ENCODE assay signal across 27 cellular contexts in genomic region chr5:177557796-177558195, GRCh38. TPM values are rescaled to one million over a fixed set of nuclear protein-coding genes. Genes with fewer than 3 reads are reported as not detected.
DNase-seq lines count a peak whose midpoint lies in the region; ATAC-seq, FAIRE-seq and TF ChIP-seq lines count a peak whose summit lies in the region.
"Had no signal": no experiment of that assay in that cellular context is flagged by ENCODE, and none has a peak within 500 bp of the region (broad histone marks: within the 10 kb centered on the region; RNA-seq: fewer than 3 reads in every experiment).

No MANE protein-coding gene starts in this region.

- no peaks in the 10 kb centered on the region for H3K27me3 Mint-ChIP-seq in endodermal cell (ENCODE audit: insufficient read depth)
- H3K27me3 Mint-ChIP-seq in neural crest cell (ENCODE audit: low read depth), result no peaks in the 10 kb centered on the region
- no peaks in the 10 kb centered on the region for H3K27me3 Mint-ChIP-seq in activated T-cell treated with anti-CD3 and anti-CD28 coated beads, Interleukin-2, amount 50 U/mL, for 24 hours
- H3K27me3 Mint-ChIP-seq: CD4-positive, alpha-beta memory T cell had no signal

- no peak overlapping the region; a peak in 1 of 6 replicates for H3K4me3 ChIP-seq in HepG2 (replicated peaks in 1 of 3; ENCODE audit: insufficient read depth in 1 of 3, low read depth in 2 of 3, low read length in 3 of 3)
- no peak overlapping the region for H3K4me3 ChIP-seq in right lobe of liver
- peak overlapping the region; percentile 45 for H3K4me3 ChIP-seq in endodermal cell (ENCODE audit: low read length)
- H3K4me3 ChIP-seq in transverse colon, result no peak overlapping the region
- H3K4me3 ChIP-seq: A549; BLaER1 treated with 17β-estradiol and CSF1 and Interleukin-3, amounts not matched to agents 10 nM and 100 nM; GM12878; HAP-1 had no signal

- WGBS in HepG2 (ENCODE audit: low lambda C conversion rate), result 43% methylated on average over 5 of the region's 5 CpGs
- 92% methylated on average over 4 of the region's 5 CpGs for WGBS in right lobe of liver (ENCODE audit: insufficient coverage, low coverage, low lambda C conversion rate, missing lambda C conversion rate)
- WGBS in endodermal cell (ENCODE audit: insufficient coverage in 1 of 2, insufficient read length in 1 of 2), 2 experiments, result 96 to 97% methylated on average over 3 to 5 of the region's 5 CpGs
- 85% methylated on average over 5 of the region's 5 CpGs; no CpG with 5 or more reads in 1 of the 2 donors for WGBS in transverse colon (ENCODE audit: low coverage in 1 of 2), 2 donors

- H3K36me3 ChIP-seq in HepG2 (replicated peaks in 1 of 2; ENCODE audit: control insufficient read depth in 1 of 2, insufficient read depth in 2 of 2, low read length in 2 of 2) (no peaks in the 10 kb centered on the region), right lobe of liver (no peaks in the 10 kb centered on the region), endodermal cell (ENCODE audit: control insufficient read depth, insufficient read depth, low read length) (peaks cover 3% of the 10 kb centered on the region), transverse colon (no peaks in the 10 kb centered on the region)
- H3K36me3 ChIP-seq: HAP-1 had no signal

- TF ChIP-seq RAD21 in HepG2 (CRISPR knock-in tag; IDR thresholded peaks at IDR 0.05), result no peak

- H2AFZ ChIP-seq in HepG2 (ENCODE audit: low read length), result no peak overlapping the region

- no peak for DNase-seq in HepG2 (ENCODE audit: low spot score)
- no peak for DNase-seq in right lobe of liver
- no peak for DNase-seq in endodermal cell
- DNase-seq in neural crest cell (ENCODE audit: low read depth, low spot score), result no peak
- no peak for DNase-seq in activated naive CD4-positive, alpha-beta T cell (lab: John Stamatoyannopoulos, UW)
- no peak for DNase-seq in activated T-cell treated with anti-CD3 and anti-CD28 coated beads, Interleukin-2, amount 50 U/mL, for 24 hours
- DNase-seq in transverse colon, result no peak
- DNase-seq: AML-193, DMS 273 treated with DMSO at 0.1 percent for 48 hours, DMS79, GDM1, GOT3, IMR-90, NCI-H1092, NCI-H1417 treated with DMSO at 0.1 percent for 48 hours, NCI-H1694 treated with DMSO at 0.1 percent for 48 hours, NCI-H2081, NCI-H2227 treated with DMSO at 0.1 percent for 48 hours, NCI-H526 treated with DMSO at 0.1 percent for 48 hours, RPMI8226, SHP77 had no signal

- CTCF ChIA-PET in HepG2 (lab: Yijun Ruan, JAX; ENCODE audit: low intra/inter-chr PET ratio, low total read pairs), result no interaction called here

- peaks cover 46% of the 10 kb centered on the region for H3K4me1 ChIP-seq in HepG2 (ENCODE audit: insufficient read depth, low read length)
- peaks cover 0 to 13% (median 2%) of the 10 kb centered on the region in 4 donors for H3K4me1 ChIP-seq in right lobe of liver
- H3K4me1 ChIP-seq in endodermal cell (ENCODE audit: control insufficient read depth, insufficient read depth, low read length), result peaks cover 6% of the 10 kb centered on the region
- peaks cover 0 to 12% (median 8%) of the 10 kb centered on the region in 4 donors for H3K4me1 ChIP-seq in transverse colon

- no peak for TF ChIP-seq EP300 in HepG2 (IDR thresholded peaks at IDR 0.05; ENCODE audit: low read depth in 2 of 2, low read length in 2 of 2)
- no peak for TF ChIP-seq EP300 in HepG2 (CRISPR knock-in tag; IDR thresholded peaks at IDR 0.05; ENCODE audit: borderline replicate concordance)
- no peak for TF ChIP-seq EP300 in transverse colon (IDR thresholded peaks at IDR 0.05; ENCODE audit: low read depth)

- H3K9ac ChIP-seq in HepG2 (ENCODE audit: insufficient read depth, low read depth, low read length) (no peak overlapping the region), endodermal cell (ENCODE audit: extremely low read depth, low read length, poor library complexity, severe bottlenecking) (no peak overlapping the region)
- H3K9ac ChIP-seq: BLaER1 treated with 17β-estradiol and CSF1 and Interleukin-3, amounts not matched to agents 10 nM and 100 nM had no signal

- peaks cover 18% of the 10 kb centered on the region for H3K79me2 ChIP-seq in HepG2 (ENCODE audit: insufficient read depth, low read length)

- ATAC-seq in HepG2, result no peak
- no peak for ATAC-seq in right lobe of liver
- ATAC-seq: A549, GM12878 had no signal

- H3K27me3 ChIP-seq in HepG2 (ENCODE audit: control insufficient read depth in 1 of 2, insufficient read depth in 2 of 2, low read length in 2 of 2), result no peaks in the 10 kb centered on the region; a peak in 1 of 5 replicates
- H3K27me3 ChIP-seq in right lobe of liver, result no peaks in the 10 kb centered on the region
- no peaks in the 10 kb centered on the region for H3K27me3 ChIP-seq in endodermal cell (ENCODE audit: control insufficient read depth, insufficient read depth, low read length, poor library complexity, severe bottlenecking)
- no peaks in the 10 kb centered on the region for H3K27me3 ChIP-seq in transverse colon
- H3K27me3 ChIP-seq: BLaER1 treated with 17β-estradiol and CSF1 and Interleukin-3, amounts not matched to agents 10 nM and 100 nM had no signal

- H3K4me2 ChIP-seq in HepG2 (ENCODE audit: low read depth, low read length), result peak overlapping the region; percentile 68
- H3K4me2 ChIP-seq: A549 had no signal

- peak; percentile 39 for FAIRE-seq in HepG2 (lab: Jason Lieb, UNC)
- FAIRE-seq: A549, GM12878, HTR-8/SVneo had no signal

- peaks cover 7% of the 10 kb centered on the region; the same call in 1 of the 2 replicates for H4K20me1 ChIP-seq in HepG2 (ENCODE audit: insufficient read depth, low read length)

- in situ Hi-C loops in HepG2 (cut with HindIII; ENCODE audit: extremely low pct_ligation_motif_present, low pct_unique_long_range_greater_than_20kb) (no loop called here), transverse colon (cut with MboI; ENCODE audit: low pct_ligation_motif_present in 1 of 4, low pct_unique_long_range_greater_than_20kb in 1 of 4, low sequenced_read_pairs in 3 of 4) (no loop called here)

- H3K9me3 ChIP-seq in HepG2 (ENCODE audit: low read length) (peaks cover 14% of the 10 kb centered on the region), right lobe of liver (no peaks in the 10 kb centered on the region), endodermal cell (ENCODE audit: control insufficient read depth, low read length) (peaks cover 19% of the 10 kb centered on the region), transverse colon (peaks cover 0 to 4% of the 10 kb centered on the region in 2 donors)
- H3K9me3 ChIP-seq: A549, HAP-1 had no signal

- H3K4me3 Mint-ChIP-seq in endodermal cell (no peak overlapping the region), neural crest cell (peak overlapping the region; percentile 47)
- no peak overlapping the region for H3K4me3 Mint-ChIP-seq in activated T-cell treated with anti-CD3 and anti-CD28 coated beads, Interleukin-2, amount 50 U/mL, for 24 hours

- POLR2A ChIA-PET in HepG2 (lab: Yijun Ruan, JAX), result interaction anchor here (1.4 kb wide), 1 partner anchor 60 kb away, joined by 3 read pairs; no protein-coding TSS in a partner anchor

- H3K27ac ChIP-seq in HepG2 (ENCODE audit: extremely low read length, insufficient read depth, low read length) (no peak overlapping the region), right lobe of liver (no peak overlapping the region), endodermal cell (ENCODE audit: low read depth, low read length) (no peak overlapping the region), transverse colon (no peak overlapping the region)
- H3K27ac ChIP-seq: A549; BLaER1 treated with 17β-estradiol and CSF1 and Interleukin-3, amounts not matched to agents 10 nM and 100 nM had no signal

- intact Hi-C loops in HepG2 (cut with micrococcal nuclease; ENCODE audit: unreplicated experiment), result loop anchor here (2.0 kb wide), 1 partner anchor 31 kb away; no protein-coding TSS in a partner anchor
- intact Hi-C loops in right lobe of liver (cut with DNase I), result no loop called here
- intact Hi-C loops in transverse colon (cut with DNase I; ENCODE audit: low total_unique reads), result no loop called here

- TF ChIP-seq POLR2A in HepG2 (IDR thresholded peaks at IDR 0.05; ENCODE audit: insufficient read depth in 1 of 2, low read depth in 2 of 2, low read length in 2 of 2) (no peak), right lobe of liver (IDR thresholded peaks at IDR 0.05) (no peak), transverse colon (IDR thresholded peaks at IDR 0.05) (no peak)

- peaks cover 34% of the 10 kb centered on the region for H3K9me3 Mint-ChIP-seq in endodermal cell
- H3K9me3 Mint-ChIP-seq in neural crest cell, result peaks cover 8% of the 10 kb centered on the region
- H3K9me3 Mint-ChIP-seq in activated T-cell treated with anti-CD3 and anti-CD28 coated beads, Interleukin-2, amount 50 U/mL, for 24 hours, result no peaks in the 10 kb centered on the region
- H3K9me3 Mint-ChIP-seq: CD4-positive, alpha-beta memory T cell had no signal

- H3K27ac Mint-ChIP-seq in endodermal cell (no peak overlapping the region), neural crest cell (ENCODE audit: unreplicated experiment) (no peak overlapping the region)
- H3K27ac Mint-ChIP-seq in activated T-cell treated with anti-CD3 and anti-CD28 coated beads, Interleukin-2, amount 50 U/mL, for 24 hours, result no peak overlapping the region

- H3K4me1 Mint-ChIP-seq in endodermal cell, result peaks cover 11% of the 10 kb centered on the region
- H3K4me1 Mint-ChIP-seq in neural crest cell, result peaks cover 21% of the 10 kb centered on the region
- H3K4me1 Mint-ChIP-seq in activated T-cell treated with anti-CD3 and anti-CD28 coated beads, Interleukin-2, amount 50 U/mL, for 24 hours (ENCODE audit: low read depth), result peaks cover 27% of the 10 kb centered on the region

- TF ChIP-seq CTCF in HepG2 (CRISPR knock-in tag; IDR thresholded peaks at IDR 0.05), result no peak
- no peak for TF ChIP-seq CTCF in right lobe of liver (IDR thresholded peaks at IDR 0.05)
- no peak for TF ChIP-seq CTCF in endodermal cell (conservative IDR thresholded peaks at IDR 0.05)
- no peak for TF ChIP-seq CTCF in neural crest cell (conservative IDR thresholded peaks at IDR 0.05)
- TF ChIP-seq CTCF in transverse colon (IDR thresholded peaks at IDR 0.05), result no peak

- BruUV-seq in HepG2 (replicated peaks; lab: Mats Ljungman, UMichigan), result no TSS peak

- peaks cover 4% of the 10 kb centered on the region for H3K36me3 Mint-ChIP-seq in endodermal cell (ENCODE audit: low read depth)
- H3K36me3 Mint-ChIP-seq in neural crest cell (ENCODE audit: low read depth), result peaks cover 4% of the 10 kb centered on the region
- H3K36me3 Mint-ChIP-seq in activated T-cell treated with anti-CD3 and anti-CD28 coated beads, Interleukin-2, amount 50 U/mL, for 24 hours (ENCODE audit: low read depth), result peaks cover 11% of the 10 kb centered on the region

RNA-seq across cellular contexts. Expression of gene FAM193B, which starts 3.4 kb away (rescaled TPM):
- total RNA-seq in HepG2 (2016; rRNA removed; fragmentation: Illumina TruSeq; extraction: Trizol) (6.4 and 21.2 TPM in 2 replicates), right lobe of liver (10 to 100 TPM; 22.1 to 55.4 (median 39.2) TPM), endodermal cell (100 to 1,000 TPM; 112 to 115 TPM), neural crest cell (96.3 and 98.4 TPM in 2 replicates), transverse colon (100 to 1,000 TPM in 1 of 4 donors, 10 to 100 TPM in 3; 59.7 to 128 (median 63.5) TPM)
- total RNA-seq in HepG2 (2016; cell fraction: cytosol; rRNA removed; fragmentation: Illumina TruSeq; extraction: Trizol; ENCODE audit: low read depth), result 25.5 and 27.8 TPM in 2 replicates
- total RNA-seq in HepG2 (2016; cell fraction: insoluble cytoplasmic fraction; rRNA removed; fragmentation: Illumina TruSeq; extraction: Trizol), result 7.4 and 21.9 TPM in 2 replicates
- 15.5 and 19.0 TPM in 2 replicates for total RNA-seq in HepG2 (2016; cell fraction: membrane; rRNA removed; fragmentation: Illumina TruSeq; extraction: Trizol)
- 20.2 and 30.4 TPM in 2 replicates for total RNA-seq in HepG2 (2016; cell fraction: nucleus; rRNA removed; fragmentation: Illumina TruSeq; extraction: Trizol)
- 40.9 and 42.5 TPM in 2 replicates for polyA plus RNA-seq in HepG2 (2011; rRNA removed)
- 9.5 and 15.2 TPM in 2 replicates for polyA plus RNA-seq in HepG2 (2011; cell fraction: cytosol; rRNA removed)
- 123 and 139 TPM in 2 replicates for polyA plus RNA-seq in HepG2 (2011; cell fraction: nucleus; rRNA removed)
- 23.0 and 27.4 TPM in 2 replicates for polyA plus RNA-seq in HepG2 (2012)
- 5.1 and 5.6 TPM in 2 replicates for polyA plus RNA-seq in HepG2 (2016; cell fraction: cytosol; fragmentation: Illumina TruSeq; extraction: Trizol; ENCODE audit: low read depth)
- polyA plus RNA-seq in HepG2 (2016; cell fraction: insoluble cytoplasmic fraction; fragmentation: Illumina TruSeq; extraction: Trizol; ENCODE audit: low read depth), result 11.6 and 13.7 TPM in 2 replicates
- polyA plus RNA-seq in HepG2 (2016; cell fraction: membrane; fragmentation: Illumina TruSeq; extraction: Trizol; ENCODE audit: low read depth), result 9.2 and 10.8 TPM in 2 replicates
- polyA plus RNA-seq in HepG2 (2016; cell fraction: nucleus; fragmentation: Illumina TruSeq; extraction: Trizol; ENCODE audit: insufficient read depth, low read depth), result 87.5 and 114 TPM in 2 replicates
- 19.8 and 23.5 TPM in 2 replicates for polyA minus RNA-seq in HepG2 (2011; rRNA and poly(A)+ RNA removed; ENCODE audit: low replicate concordance)
- polyA minus RNA-seq in HepG2 (2011; cell fraction: cytosol; rRNA and poly(A)+ RNA removed), result 8.1 and 15.7 TPM in 2 replicates
- 24.2 and 37.9 TPM in 2 replicates for polyA minus RNA-seq in HepG2 (2011; cell fraction: nucleus; rRNA and poly(A)+ RNA removed)
- polyA plus RNA-seq in endodermal cell (2013, experiment 1 of 2), result 106 TPM
- 105 TPM for polyA plus RNA-seq in endodermal cell (2013, experiment 2 of 2)

RNA-seq across cellular contexts. Expression of gene TMED9, which starts 34.2 kb away (rescaled TPM):
- total RNA-seq in HepG2 (2016; rRNA removed; fragmentation: Illumina TruSeq; extraction: Trizol), result 92.1 and 161 TPM in 2 replicates
- total RNA-seq in HepG2 (2016; cell fraction: cytosol; rRNA removed; fragmentation: Illumina TruSeq; extraction: Trizol; ENCODE audit: low read depth), result 17.9 and 19.9 TPM in 2 replicates
- total RNA-seq in HepG2 (2016; cell fraction: insoluble cytoplasmic fraction; rRNA removed; fragmentation: Illumina TruSeq; extraction: Trizol), result 95.3 and 167 TPM in 2 replicates
- total RNA-seq in HepG2 (2016; cell fraction: membrane; rRNA removed; fragmentation: Illumina TruSeq; extraction: Trizol), result 31.2 and 33.3 TPM in 2 replicates
- total RNA-seq in HepG2 (2016; cell fraction: nucleus; rRNA removed; fragmentation: Illumina TruSeq; extraction: Trizol), result 146 and 166 TPM in 2 replicates
- polyA plus RNA-seq in HepG2 (2011; rRNA removed), result 336 and 350 TPM in 2 replicates
- polyA plus RNA-seq in HepG2 (2011; cell fraction: cytosol; rRNA removed), result 325 and 399 TPM in 2 replicates
- 117 and 142 TPM in 2 replicates for polyA plus RNA-seq in HepG2 (2011; cell fraction: nucleus; rRNA removed)
- polyA plus RNA-seq in HepG2 (2012), result 178 and 218 TPM in 2 replicates
- polyA plus RNA-seq in HepG2 (2016; cell fraction: cytosol; fragmentation: Illumina TruSeq; extraction: Trizol; ENCODE audit: low read depth), result 22.9 and 25.6 TPM in 2 replicates
- 127 and 128 TPM in 2 replicates for polyA plus RNA-seq in HepG2 (2016; cell fraction: insoluble cytoplasmic fraction; fragmentation: Illumina TruSeq; extraction: Trizol; ENCODE audit: low read depth)
- polyA plus RNA-seq in HepG2 (2016; cell fraction: membrane; fragmentation: Illumina TruSeq; extraction: Trizol; ENCODE audit: low read depth), result 35.4 and 42.5 TPM in 2 replicates
- 348 and 359 TPM in 2 replicates for polyA plus RNA-seq in HepG2 (2016; cell fraction: nucleus; fragmentation: Illumina TruSeq; extraction: Trizol; ENCODE audit: insufficient read depth, low read depth)
- polyA minus RNA-seq in HepG2 (2011; rRNA and poly(A)+ RNA removed; ENCODE audit: low replicate concordance), result 179 and 310 TPM in 2 replicates
- 92.6 and 98.1 TPM in 2 replicates for polyA minus RNA-seq in HepG2 (2011; cell fraction: cytosol; rRNA and poly(A)+ RNA removed)
- polyA minus RNA-seq in HepG2 (2011; cell fraction: nucleus; rRNA and poly(A)+ RNA removed), result 66.8 and 67.1 TPM in 2 replicates
- 100 to 1,000 TPM in 5 of 6 experiments, 10 to 100 TPM in 1; 81.8 to 149 (median 133) TPM for total RNA-seq in right lobe of liver
- 100 to 1,000 TPM; 184 to 205 TPM for total RNA-seq in endodermal cell
- polyA plus RNA-seq in endodermal cell (2013, experiment 1 of 2), result 159 TPM
- 153 TPM for polyA plus RNA-seq in endodermal cell (2013, experiment 2 of 2)
- total RNA-seq in neural crest cell, result 108 and 113 TPM in 2 replicates
- 10 to 100 TPM; 34.4 to 85.9 (median 70.9) TPM for total RNA-seq in transverse colon

RNA-seq across cellular contexts. Expression of gene DDX41, which starts 41.0 kb away (rescaled TPM):
- total RNA-seq in HepG2 (2016; rRNA removed; fragmentation: Illumina TruSeq; extraction: Trizol) (62.8 and 83.0 TPM in 2 replicates), right lobe of liver (10 to 100 TPM; 35.1 to 64.8 (median 47.9) TPM), endodermal cell (100 to 1,000 TPM; 115 TPM), neural crest cell (125 and 130 TPM in 2 replicates), transverse colon (100 to 1,000 TPM in 2 of 4 donors, 10 to 100 TPM in 2; 96.5 to 170 (median 130) TPM)
- total RNA-seq in HepG2 (2016; cell fraction: cytosol; rRNA removed; fragmentation: Illumina TruSeq; extraction: Trizol; ENCODE audit: low read depth), result 9.4 and 10.4 TPM in 2 replicates
- 68.8 and 106 TPM in 2 replicates for total RNA-seq in HepG2 (2016; cell fraction: insoluble cytoplasmic fraction; rRNA removed; fragmentation: Illumina TruSeq; extraction: Trizol)
- total RNA-seq in HepG2 (2016; cell fraction: membrane; rRNA removed; fragmentation: Illumina TruSeq; extraction: Trizol), result 20.1 and 24.5 TPM in 2 replicates
- 56.7 and 63.3 TPM in 2 replicates for total RNA-seq in HepG2 (2016; cell fraction: nucleus; rRNA removed; fragmentation: Illumina TruSeq; extraction: Trizol)
- polyA plus RNA-seq in HepG2 (2011; rRNA removed), result 99.5 and 105 TPM in 2 replicates
- polyA plus RNA-seq in HepG2 (2011; cell fraction: cytosol; rRNA removed), result 84.0 and 131 TPM in 2 replicates
- 340 and 476 TPM in 2 replicates for polyA plus RNA-seq in HepG2 (2011; cell fraction: nucleus; rRNA removed)
- 39.9 and 70.4 TPM in 2 replicates for polyA plus RNA-seq in HepG2 (2012)
- 12.3 and 13.1 TPM in 2 replicates for polyA plus RNA-seq in HepG2 (2016; cell fraction: cytosol; fragmentation: Illumina TruSeq; extraction: Trizol; ENCODE audit: low read depth)
- polyA plus RNA-seq in HepG2 (2016; cell fraction: insoluble cytoplasmic fraction; fragmentation: Illumina TruSeq; extraction: Trizol; ENCODE audit: low read depth), result 84.7 and 86.0 TPM in 2 replicates
- polyA plus RNA-seq in HepG2 (2016; cell fraction: membrane; fragmentation: Illumina TruSeq; extraction: Trizol; ENCODE audit: low read depth), result 20.4 and 21.8 TPM in 2 replicates
- polyA plus RNA-seq in HepG2 (2016; cell fraction: nucleus; fragmentation: Illumina TruSeq; extraction: Trizol; ENCODE audit: insufficient read depth, low read depth), result 142 and 157 TPM in 2 replicates
- 101 and 102 TPM in 2 replicates for polyA minus RNA-seq in HepG2 (2011; rRNA and poly(A)+ RNA removed; ENCODE audit: low replicate concordance)
- polyA minus RNA-seq in HepG2 (2011; cell fraction: cytosol; rRNA and poly(A)+ RNA removed), result 45.9 and 55.5 TPM in 2 replicates
- 103 and 117 TPM in 2 replicates for polyA minus RNA-seq in HepG2 (2011; cell fraction: nucleus; rRNA and poly(A)+ RNA removed)
- polyA plus RNA-seq in endodermal cell (2013, experiment 1 of 2), result 82.8 TPM
- polyA plus RNA-seq in endodermal cell (2013, experiment 2 of 2), result 76.3 TPM

RNA-seq across cellular contexts. Expression of gene B4GALT7, which starts 42.1 kb away (rescaled TPM):
- total RNA-seq in HepG2 (2016; rRNA removed; fragmentation: Illumina TruSeq; extraction: Trizol), result 12.7 and 20.5 TPM in 2 replicates
- 30.8 and 33.3 TPM in 2 replicates for total RNA-seq in HepG2 (2016; cell fraction: cytosol; rRNA removed; fragmentation: Illumina TruSeq; extraction: Trizol; ENCODE audit: low read depth)
- 10.2 and 20.6 TPM in 2 replicates for total RNA-seq in HepG2 (2016; cell fraction: insoluble cytoplasmic fraction; rRNA removed; fragmentation: Illumina TruSeq; extraction: Trizol)
- 41.1 and 48.6 TPM in 2 replicates for total RNA-seq in HepG2 (2016; cell fraction: membrane; rRNA removed; fragmentation: Illumina TruSeq; extraction: Trizol)
- 14.0 and 14.7 TPM in 2 replicates for total RNA-seq in HepG2 (2016; cell fraction: nucleus; rRNA removed; fragmentation: Illumina TruSeq; extraction: Trizol)
- 16.4 and 22.3 TPM in 2 replicates for polyA plus RNA-seq in HepG2 (2011; rRNA removed)
- 17.5 and 28.4 TPM in 2 replicates for polyA plus RNA-seq in HepG2 (2011; cell fraction: cytosol; rRNA removed)
- 28.2 and 30.7 TPM in 2 replicates for polyA plus RNA-seq in HepG2 (2011; cell fraction: nucleus; rRNA removed)
- polyA plus RNA-seq in HepG2 (2012), result 10.0 and 12.5 TPM in 2 replicates
- 38.6 and 42.4 TPM in 2 replicates for polyA plus RNA-seq in HepG2 (2016; cell fraction: cytosol; fragmentation: Illumina TruSeq; extraction: Trizol; ENCODE audit: low read depth)
- polyA plus RNA-seq in HepG2 (2016; cell fraction: insoluble cytoplasmic fraction; fragmentation: Illumina TruSeq; extraction: Trizol; ENCODE audit: low read depth), result 10.2 and 11.7 TPM in 2 replicates
- 38.8 and 38.9 TPM in 2 replicates for polyA plus RNA-seq in HepG2 (2016; cell fraction: membrane; fragmentation: Illumina TruSeq; extraction: Trizol; ENCODE audit: low read depth)
- polyA plus RNA-seq in HepG2 (2016; cell fraction: nucleus; fragmentation: Illumina TruSeq; extraction: Trizol; ENCODE audit: insufficient read depth, low read depth), result 24.9 and 27.8 TPM in 2 replicates
- polyA minus RNA-seq in HepG2 (2011; rRNA and poly(A)+ RNA removed; ENCODE audit: low replicate concordance), result 21.7 and 33.1 TPM in 2 replicates
- 8.7 and 10.7 TPM in 2 replicates for polyA minus RNA-seq in HepG2 (2011; cell fraction: cytosol; rRNA and poly(A)+ RNA removed)
- polyA minus RNA-seq in HepG2 (2011; cell fraction: nucleus; rRNA and poly(A)+ RNA removed), result 15.4 and 16.4 TPM in 2 replicates
- total RNA-seq in right lobe of liver, result 10 to 100 TPM in 5 of 6 experiments, 1 to 10 TPM in 1; 9.3 to 28.7 (median 14.1) TPM
- total RNA-seq in endodermal cell, result 10 to 100 TPM; 27.4 to 33.7 TPM
- 23.3 TPM for polyA plus RNA-seq in endodermal cell (2013, experiment 1 of 2)
- 22.6 TPM for polyA plus RNA-seq in endodermal cell (2013, experiment 2 of 2)
- total RNA-seq in neural crest cell, result 30.0 and 30.1 TPM in 2 replicates
- total RNA-seq in transverse colon, result 10 to 100 TPM; 17.9 to 38.5 (median 27.0) TPM

RNA-seq across cellular contexts. Expression of gene DOK3, which starts 48.2 kb away (rescaled TPM):
- total RNA-seq in HepG2 (2016; rRNA removed; fragmentation: Illumina TruSeq; extraction: Trizol) (0.48 and 1.4 TPM in 2 replicates), right lobe of liver (1 to 10 TPM; 2.5 to 6.6 (median 3.9) TPM), endodermal cell (1 to 10 TPM; 2.1 to 7.7 TPM), neural crest cell (10.5 and 11.4 TPM in 2 replicates), transverse colon (10 to 100 TPM in 2 of 4 donors, 1 to 10 TPM in 1, under 1 TPM in 1; 0.60 to 17.2 (median 7.8) TPM)
- total RNA-seq in HepG2 (2016; cell fraction: cytosol; rRNA removed; fragmentation: Illumina TruSeq; extraction: Trizol; ENCODE audit: low read depth), result 0.44 and 0.51 TPM in 2 replicates
- 0.40 and 1.6 TPM in 2 replicates for total RNA-seq in HepG2 (2016; cell fraction: insoluble cytoplasmic fraction; rRNA removed; fragmentation: Illumina TruSeq; extraction: Trizol)
- 0.43 and 0.52 TPM in 2 replicates for total RNA-seq in HepG2 (2016; cell fraction: membrane; rRNA removed; fragmentation: Illumina TruSeq; extraction: Trizol)
- total RNA-seq in HepG2 (2016; cell fraction: nucleus; rRNA removed; fragmentation: Illumina TruSeq; extraction: Trizol), result 3.1 and 3.4 TPM in 2 replicates
- polyA plus RNA-seq in HepG2 (2011; rRNA removed), result 1.5 and 1.7 TPM in 2 replicates
- 0.45 and 0.52 TPM in 2 replicates for polyA plus RNA-seq in HepG2 (2011; cell fraction: cytosol; rRNA removed)
- polyA plus RNA-seq in HepG2 (2011; cell fraction: nucleus; rRNA removed), result 11.5 and 16.7 TPM in 2 replicates
- 0.60 and 1.5 TPM in 2 replicates for polyA plus RNA-seq in HepG2 (2012)
- polyA plus RNA-seq in HepG2 (2016; cell fraction: cytosol; fragmentation: Illumina TruSeq; extraction: Trizol; ENCODE audit: low read depth), result 0.17 and 0.23 TPM in 2 replicates
- 0.77 and 0.99 TPM in 2 replicates for polyA plus RNA-seq in HepG2 (2016; cell fraction: insoluble cytoplasmic fraction; fragmentation: Illumina TruSeq; extraction: Trizol; ENCODE audit: low read depth)
- 0.26 and 0.50 TPM in 2 replicates for polyA plus RNA-seq in HepG2 (2016; cell fraction: membrane; fragmentation: Illumina TruSeq; extraction: Trizol; ENCODE audit: low read depth)
- 7.2 and 8.3 TPM in 2 replicates for polyA plus RNA-seq in HepG2 (2016; cell fraction: nucleus; fragmentation: Illumina TruSeq; extraction: Trizol; ENCODE audit: insufficient read depth, low read depth)
- polyA minus RNA-seq in HepG2 (2011; rRNA and poly(A)+ RNA removed; ENCODE audit: low replicate concordance), result 3.4 and 4.3 TPM in 2 replicates
- not detected in 2 replicates for polyA minus RNA-seq in HepG2 (2011; cell fraction: cytosol; rRNA and poly(A)+ RNA removed)
- 4.4 and 4.8 TPM in 2 replicates for polyA minus RNA-seq in HepG2 (2011; cell fraction: nucleus; rRNA and poly(A)+ RNA removed)
- 2.2 TPM for polyA plus RNA-seq in endodermal cell (2013, experiment 1 of 2)
- 3.3 TPM for polyA plus RNA-seq in endodermal cell (2013, experiment 2 of 2)
